1 cellular context compared by ENCODE assay signal in the genomic region with DNA sequence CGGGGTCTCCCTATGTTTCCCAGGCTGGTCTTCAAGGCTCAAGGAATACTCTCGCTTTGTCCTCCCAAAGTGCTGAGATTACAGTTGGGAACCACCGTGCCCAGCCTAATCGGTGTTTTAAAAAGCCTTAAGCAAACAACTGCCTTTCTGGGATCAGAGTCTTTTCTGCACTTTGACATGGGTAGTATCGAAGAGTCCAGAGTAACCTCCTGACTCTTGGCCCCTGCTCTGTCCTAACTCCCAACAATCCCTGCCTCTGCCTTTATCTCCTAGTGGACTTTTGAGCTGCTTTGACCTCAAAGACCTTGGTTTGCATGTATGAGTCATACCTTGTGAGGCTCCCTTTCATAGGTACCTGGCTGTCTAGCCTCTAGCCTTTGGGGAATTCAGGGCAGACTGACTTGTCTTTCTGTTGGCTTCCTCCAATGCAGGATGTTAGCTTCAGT.
A peak's percentile ranks its signal among the peaks of the same experiment; 100 is the strongest.
TF ChIP-seq lines count a peak whose summit lies in the region.

No MANE protein-coding gene starts in this region.

TF ChIP-seq in HepG2, 621 proteins besides CTCF, POLR2A, EP300 and RAD21 (continued from another document and continues in another):
- TF ChIP-seq ZNF282 (IDR thresholded peaks at IDR 0.05; ENCODE audit: partially characterized antibody) (no peak), ZNF616 (CRISPR knock-in tag; IDR thresholded peaks at IDR 0.05; ENCODE audit: low read depth) (no peak), REL (CRISPR knock-in tag; conservative IDR thresholded peaks at IDR 0.05) (no peak), NFE2 (CRISPR knock-in tag; IDR thresholded peaks at IDR 0.05) (no peak), MBD4 (IDR thresholded peaks at IDR 0.05; ENCODE audit: borderline replicate concordance, low read length) (no peak), ISL2 (CRISPR knock-in tag; IDR thresholded peaks at IDR 0.05) (peak; percentile 94), ZNF619 (CRISPR knock-in tag; IDR thresholded peaks at IDR 0.05) (no peak), ZBTB14 (CRISPR knock-in tag; IDR thresholded peaks at IDR 0.05) (no peak), RBM22 (optimal IDR thresholded peaks at IDR 0.05; ENCODE audit: low read length) (no peak), PITX1 (CRISPR knock-in tag; IDR thresholded peaks at IDR 0.05) (peak; percentile 99), HNRNPH1 (optimal IDR thresholded peaks at IDR 0.05; ENCODE audit: low read depth, low read length) (no peak), ATF1 (CRISPR knock-in tag; IDR thresholded peaks at IDR 0.05) (peak; percentile 60; the same call in 1 of the 2 replicates), ZNF281 (CRISPR knock-in tag; IDR thresholded peaks at IDR 0.05; ENCODE audit: borderline replicate concordance) (peak; percentile 68; the same call in 1 of the 2 replicates), FOXJ3 (CRISPR knock-in tag; IDR thresholded peaks at IDR 0.05; ENCODE audit: borderline replicate concordance) (peak; percentile 59; the same call in 1 of the 2 replicates), HCFC1 (IDR thresholded peaks at IDR 0.05; ENCODE audit: low read depth, low read length) (no peak), HNRNPUL1 (IDR thresholded peaks at IDR 0.05; ENCODE audit: low read depth, low read length) (no peak), ZNF276 (CRISPR knock-in tag; IDR thresholded peaks at IDR 0.05; ENCODE audit: low read depth) (no peak), XBP1 (CRISPR knock-in tag; IDR thresholded peaks at IDR 0.05) (no peak), ZNF790 (CRISPR knock-in tag; IDR thresholded peaks at IDR 0.05; ENCODE audit: borderline replicate concordance) (no peak), ETV6 (CRISPR knock-in tag; conservative IDR thresholded peaks at IDR 0.05) (no peak), ZNF232 (CRISPR knock-in tag; IDR thresholded peaks at IDR 0.05; ENCODE audit: borderline replicate concordance) (peak; percentile 16; the same call in 1 of the 2 replicates), TFDP2 (CRISPR knock-in tag; IDR thresholded peaks at IDR 0.05) (peak; percentile 22; the same call in 1 of the 2 replicates), ZNF792 (CRISPR knock-in tag; IDR thresholded peaks at IDR 0.05) (peak; percentile 50; the same call in 1 of the 2 replicates), HBP1 (CRISPR knock-in tag; IDR thresholded peaks at IDR 0.05; ENCODE audit: low read depth) (peak; percentile 64; the same call in 1 of the 2 replicates), ZNF562 (CRISPR knock-in tag; IDR thresholded peaks at IDR 0.05; ENCODE audit: borderline replicate concordance) (no peak), ZNF496 (CRISPR knock-in tag; IDR thresholded peaks at IDR 0.05; ENCODE audit: insufficient replicate concordance) (no peak), NR3C1 (CRISPR knock-in tag; IDR thresholded peaks at IDR 0.05) (no peak)
- TF ChIP-seq, protein P1, sequence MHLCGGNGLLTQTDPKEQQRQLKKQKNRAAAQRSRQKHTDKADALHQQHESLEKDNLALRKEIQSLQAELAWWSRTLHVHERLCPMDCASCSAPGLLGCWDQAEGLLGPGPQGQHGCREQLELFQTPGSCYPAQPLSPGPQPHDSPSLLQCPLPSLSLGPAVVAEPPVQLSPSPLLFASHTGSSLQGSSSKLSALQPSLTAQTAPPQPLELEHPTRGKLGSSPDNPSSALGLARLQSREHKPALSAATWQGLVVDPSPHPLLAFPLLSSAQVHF (CRISPR knock-in tag; IDR thresholded peaks at IDR 0.05), result no peak
- TF ChIP-seq, protein P2, sequence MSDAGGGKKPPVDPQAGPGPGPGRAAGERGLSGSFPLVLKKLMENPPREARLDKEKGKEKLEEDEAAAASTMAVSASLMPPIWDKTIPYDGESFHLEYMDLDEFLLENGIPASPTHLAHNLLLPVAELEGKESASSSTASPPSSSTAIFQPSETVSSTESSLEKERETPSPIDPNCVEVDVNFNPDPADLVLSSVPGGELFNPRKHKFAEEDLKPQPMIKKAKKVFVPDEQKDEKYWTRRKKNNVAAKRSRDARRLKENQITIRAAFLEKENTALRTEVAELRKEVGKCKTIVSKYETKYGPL (CRISPR knock-in tag; IDR thresholded peaks at IDR 0.05), result no peak
- TF ChIP-seq, protein P3, sequence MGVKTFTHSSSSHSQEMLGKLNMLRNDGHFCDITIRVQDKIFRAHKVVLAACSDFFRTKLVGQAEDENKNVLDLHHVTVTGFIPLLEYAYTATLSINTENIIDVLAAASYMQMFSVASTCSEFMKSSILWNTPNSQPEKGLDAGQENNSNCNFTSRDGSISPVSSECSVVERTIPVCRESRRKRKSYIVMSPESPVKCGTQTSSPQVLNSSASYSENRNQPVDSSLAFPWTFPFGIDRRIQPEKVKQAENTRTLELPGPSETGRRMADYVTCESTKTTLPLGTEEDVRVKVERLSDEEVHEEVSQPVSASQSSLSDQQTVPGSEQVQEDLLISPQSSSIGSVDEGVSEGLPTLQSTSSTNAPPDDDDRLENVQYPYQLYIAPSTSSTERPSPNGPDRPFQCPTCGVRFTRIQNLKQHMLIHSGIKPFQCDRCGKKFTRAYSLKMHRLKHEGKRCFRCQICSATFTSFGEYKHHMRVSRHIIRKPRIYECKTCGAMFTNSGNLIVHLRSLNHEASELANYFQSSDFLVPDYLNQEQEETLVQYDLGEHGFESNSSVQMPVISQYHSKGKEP (CRISPR knock-in tag; IDR thresholded peaks at IDR 0.05), result no peak
- TF ChIP-seq, protein P4, sequence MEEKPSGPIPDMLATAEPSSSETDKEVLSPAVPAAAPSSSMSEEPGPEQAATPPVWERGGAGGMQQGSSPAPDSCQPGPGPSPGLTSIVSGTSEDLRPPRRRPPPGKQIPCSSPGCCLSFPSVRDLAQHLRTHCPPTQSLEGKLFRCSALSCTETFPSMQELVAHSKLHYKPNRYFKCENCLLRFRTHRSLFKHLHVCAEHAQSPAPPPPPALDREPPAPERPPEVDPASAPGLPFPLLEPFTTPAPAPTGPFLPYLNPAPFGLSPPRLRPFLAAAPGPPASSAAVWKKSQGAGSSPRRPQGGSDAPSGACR (CRISPR knock-in tag; IDR thresholded peaks at IDR 0.05), result 0 out of 2 replicates have a peak, but pooled peaks have one; percentile 69
- TF ChIP-seq, protein P5, sequence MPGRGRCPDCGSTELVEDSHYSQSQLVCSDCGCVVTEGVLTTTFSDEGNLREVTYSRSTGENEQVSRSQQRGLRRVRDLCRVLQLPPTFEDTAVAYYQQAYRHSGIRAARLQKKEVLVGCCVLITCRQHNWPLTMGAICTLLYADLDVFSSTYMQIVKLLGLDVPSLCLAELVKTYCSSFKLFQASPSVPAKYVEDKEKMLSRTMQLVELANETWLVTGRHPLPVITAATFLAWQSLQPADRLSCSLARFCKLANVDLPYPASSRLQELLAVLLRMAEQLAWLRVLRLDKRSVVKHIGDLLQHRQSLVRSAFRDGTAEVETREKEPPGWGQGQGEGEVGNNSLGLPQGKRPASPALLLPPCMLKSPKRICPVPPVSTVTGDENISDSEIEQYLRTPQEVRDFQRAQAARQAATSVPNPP (CRISPR knock-in tag; IDR thresholded peaks at IDR 0.05), result no peak
- TF ChIP-seq, protein P6, sequence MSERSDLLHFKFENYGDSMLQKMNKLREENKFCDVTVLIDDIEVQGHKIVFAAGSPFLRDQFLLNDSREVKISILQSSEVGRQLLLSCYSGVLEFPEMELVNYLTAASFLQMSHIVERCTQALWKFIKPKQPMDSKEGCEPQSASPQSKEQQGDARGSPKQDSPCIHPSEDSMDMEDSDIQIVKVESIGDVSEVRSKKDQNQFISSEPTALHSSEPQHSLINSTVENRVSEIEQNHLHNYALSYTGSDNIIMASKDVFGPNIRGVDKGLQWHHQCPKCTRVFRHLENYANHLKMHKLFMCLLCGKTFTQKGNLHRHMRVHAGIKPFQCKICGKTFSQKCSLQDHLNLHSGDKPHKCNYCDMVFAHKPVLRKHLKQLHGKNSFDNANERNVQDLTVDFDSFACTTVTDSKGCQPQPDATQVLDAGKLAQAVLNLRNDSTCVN (CRISPR knock-in tag; IDR thresholded peaks at IDR 0.05; ENCODE audit: borderline replicate concordance), result peak; percentile 99
- TF ChIP-seq, protein P7, sequence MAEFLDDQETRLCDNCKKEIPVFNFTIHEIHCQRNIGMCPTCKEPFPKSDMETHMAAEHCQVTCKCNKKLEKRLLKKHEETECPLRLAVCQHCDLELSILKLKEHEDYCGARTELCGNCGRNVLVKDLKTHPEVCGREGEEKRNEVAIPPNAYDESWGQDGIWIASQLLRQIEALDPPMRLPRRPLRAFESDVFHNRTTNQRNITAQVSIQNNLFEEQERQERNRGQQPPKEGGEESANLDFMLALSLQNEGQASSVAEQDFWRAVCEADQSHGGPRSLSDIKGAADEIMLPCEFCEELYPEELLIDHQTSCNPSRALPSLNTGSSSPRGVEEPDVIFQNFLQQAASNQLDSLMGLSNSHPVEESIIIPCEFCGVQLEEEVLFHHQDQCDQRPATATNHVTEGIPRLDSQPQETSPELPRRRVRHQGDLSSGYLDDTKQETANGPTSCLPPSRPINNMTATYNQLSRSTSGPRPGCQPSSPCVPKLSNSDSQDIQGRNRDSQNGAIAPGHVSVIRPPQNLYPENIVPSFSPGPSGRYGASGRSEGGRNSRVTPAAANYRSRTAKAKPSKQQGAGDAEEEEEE (CRISPR knock-in tag; IDR thresholded peaks at IDR 0.05; ENCODE audit: borderline replicate concordance), result no peak
- TF ChIP-seq, protein P8, sequence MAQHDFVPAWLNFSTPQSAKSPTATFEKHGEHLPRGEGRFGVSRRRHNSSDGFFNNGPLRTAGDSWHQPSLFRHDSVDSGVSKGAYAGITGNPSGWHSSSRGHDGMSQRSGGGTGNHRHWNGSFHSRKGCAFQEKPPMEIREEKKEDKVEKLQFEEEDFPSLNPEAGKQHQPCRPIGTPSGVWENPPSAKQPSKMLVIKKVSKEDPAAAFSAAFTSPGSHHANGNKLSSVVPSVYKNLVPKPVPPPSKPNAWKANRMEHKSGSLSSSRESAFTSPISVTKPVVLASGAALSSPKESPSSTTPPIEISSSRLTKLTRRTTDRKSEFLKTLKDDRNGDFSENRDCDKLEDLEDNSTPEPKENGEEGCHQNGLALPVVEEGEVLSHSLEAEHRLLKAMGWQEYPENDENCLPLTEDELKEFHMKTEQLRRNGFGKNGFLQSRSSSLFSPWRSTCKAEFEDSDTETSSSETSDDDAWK (CRISPR knock-in tag; IDR thresholded peaks at IDR 0.05), result no peak
- TF ChIP-seq, protein P9, sequence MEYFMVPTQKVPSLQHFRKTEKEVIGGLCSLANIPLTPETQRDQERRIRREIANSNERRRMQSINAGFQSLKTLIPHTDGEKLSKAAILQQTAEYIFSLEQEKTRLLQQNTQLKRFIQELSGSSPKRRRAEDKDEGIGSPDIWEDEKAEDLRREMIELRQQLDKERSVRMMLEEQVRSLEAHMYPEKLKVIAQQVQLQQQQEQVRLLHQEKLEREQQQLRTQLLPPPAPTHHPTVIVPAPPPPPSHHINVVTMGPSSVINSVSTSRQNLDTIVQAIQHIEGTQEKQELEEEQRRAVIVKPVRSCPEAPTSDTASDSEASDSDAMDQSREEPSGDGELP (IDR thresholded peaks at IDR 0.05; ENCODE audit: borderline replicate concordance, low read depth), result peak; percentile 27; the same call in 1 of the 2 replicates
